In the genomic region with DNA sequence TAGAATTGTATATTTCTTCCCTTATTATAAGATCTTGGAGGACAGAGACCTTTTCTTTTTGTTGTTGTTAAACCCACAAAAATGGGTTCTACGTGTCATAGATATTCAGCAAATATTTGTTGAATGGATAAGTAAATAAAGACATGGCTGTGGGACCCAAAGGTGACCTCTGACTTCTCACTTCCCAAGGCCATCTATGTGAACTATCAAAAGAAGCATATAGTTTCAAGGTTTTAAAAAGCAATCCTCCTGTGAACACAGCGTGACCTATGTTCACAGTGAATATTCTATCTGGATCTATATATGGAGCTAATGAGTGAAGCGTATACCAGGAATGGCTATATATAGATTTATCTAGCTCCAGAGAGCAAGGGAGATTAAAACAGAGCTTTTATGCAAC, we compare ENCODE assay signal across 1 cellular context.
TF ChIP-seq lines count a peak whose summit lies in the region.

No MANE protein-coding gene starts in this region.

TF ChIP-seq in HepG2, 621 proteins besides CTCF, POLR2A, EP300 and RAD21 (continued from another document and continues in another):
- TF ChIP-seq, protein P1, sequence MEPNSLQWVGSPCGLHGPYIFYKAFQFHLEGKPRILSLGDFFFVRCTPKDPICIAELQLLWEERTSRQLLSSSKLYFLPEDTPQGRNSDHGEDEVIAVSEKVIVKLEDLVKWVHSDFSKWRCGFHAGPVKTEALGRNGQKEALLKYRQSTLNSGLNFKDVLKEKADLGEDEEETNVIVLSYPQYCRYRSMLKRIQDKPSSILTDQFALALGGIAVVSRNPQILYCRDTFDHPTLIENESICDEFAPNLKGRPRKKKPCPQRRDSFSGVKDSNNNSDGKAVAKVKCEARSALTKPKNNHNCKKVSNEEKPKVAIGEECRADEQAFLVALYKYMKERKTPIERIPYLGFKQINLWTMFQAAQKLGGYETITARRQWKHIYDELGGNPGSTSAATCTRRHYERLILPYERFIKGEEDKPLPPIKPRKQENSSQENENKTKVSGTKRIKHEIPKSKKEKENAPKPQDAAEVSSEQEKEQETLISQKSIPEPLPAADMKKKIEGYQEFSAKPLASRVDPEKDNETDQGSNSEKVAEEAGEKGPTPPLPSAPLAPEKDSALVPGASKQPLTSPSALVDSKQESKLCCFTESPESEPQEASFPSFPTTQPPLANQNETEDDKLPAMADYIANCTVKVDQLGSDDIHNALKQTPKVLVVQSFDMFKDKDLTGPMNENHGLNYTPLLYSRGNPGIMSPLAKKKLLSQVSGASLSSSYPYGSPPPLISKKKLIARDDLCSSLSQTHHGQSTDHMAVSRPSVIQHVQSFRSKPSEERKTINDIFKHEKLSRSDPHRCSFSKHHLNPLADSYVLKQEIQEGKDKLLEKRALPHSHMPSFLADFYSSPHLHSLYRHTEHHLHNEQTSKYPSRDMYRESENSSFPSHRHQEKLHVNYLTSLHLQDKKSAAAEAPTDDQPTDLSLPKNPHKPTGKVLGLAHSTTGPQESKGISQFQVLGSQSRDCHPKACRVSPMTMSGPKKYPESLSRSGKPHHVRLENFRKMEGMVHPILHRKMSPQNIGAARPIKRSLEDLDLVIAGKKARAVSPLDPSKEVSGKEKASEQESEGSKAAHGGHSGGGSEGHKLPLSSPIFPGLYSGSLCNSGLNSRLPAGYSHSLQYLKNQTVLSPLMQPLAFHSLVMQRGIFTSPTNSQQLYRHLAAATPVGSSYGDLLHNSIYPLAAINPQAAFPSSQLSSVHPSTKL (CRISPR knock-in tag; IDR thresholded peaks at IDR 0.05): peak; percentile 95
- no peak for TF ChIP-seq PHB2 (IDR thresholded peaks at IDR 0.05; ENCODE audit: partially characterized antibody)
- TF ChIP-seq HNF4A (CRISPR knock-in tag; IDR thresholded peaks at IDR 0.05): 0 out of 2 replicates have a peak, but pooled peaks have one; percentile 10
- TF ChIP-seq, protein P2, sequence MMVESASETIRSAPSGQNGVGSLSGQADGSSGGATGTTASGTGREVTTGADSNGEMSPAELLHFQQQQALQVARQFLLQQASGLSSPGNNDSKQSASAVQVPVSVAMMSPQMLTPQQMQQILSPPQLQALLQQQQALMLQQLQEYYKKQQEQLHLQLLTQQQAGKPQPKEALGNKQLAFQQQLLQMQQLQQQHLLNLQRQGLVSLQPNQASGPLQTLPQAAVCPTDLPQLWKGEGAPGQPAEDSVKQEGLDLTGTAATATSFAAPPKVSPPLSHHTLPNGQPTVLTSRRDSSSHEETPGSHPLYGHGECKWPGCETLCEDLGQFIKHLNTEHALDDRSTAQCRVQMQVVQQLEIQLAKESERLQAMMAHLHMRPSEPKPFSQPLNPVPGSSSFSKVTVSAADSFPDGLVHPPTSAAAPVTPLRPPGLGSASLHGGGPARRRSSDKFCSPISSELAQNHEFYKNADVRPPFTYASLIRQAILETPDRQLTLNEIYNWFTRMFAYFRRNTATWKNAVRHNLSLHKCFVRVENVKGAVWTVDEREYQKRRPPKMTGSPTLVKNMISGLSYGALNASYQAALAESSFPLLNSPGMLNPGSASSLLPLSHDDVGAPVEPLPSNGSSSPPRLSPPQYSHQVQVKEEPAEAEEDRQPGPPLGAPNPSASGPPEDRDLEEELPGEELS (CRISPR knock-in tag; IDR thresholded peaks at IDR 0.05): peak; percentile 43; the same call in 1 of the 2 replicates
- no peak for TF ChIP-seq HNF4G (IDR thresholded peaks at IDR 0.05; ENCODE audit: borderline replicate concordance, low read depth, low read length)
- TF ChIP-seq HNF4G (CRISPR knock-in tag; IDR thresholded peaks at IDR 0.05; ENCODE audit: borderline replicate concordance, low read depth): no peak
- TF ChIP-seq ZNF235 (CRISPR knock-in tag; IDR thresholded peaks at IDR 0.05; ENCODE audit: borderline replicate concordance): no peak
- TF ChIP-seq IKZF1 (IDR thresholded peaks at IDR 0.05): no peak
- TF ChIP-seq GATAD2A (CRISPR knock-in tag; IDR thresholded peaks at IDR 0.05): peak; percentile 63
- TF ChIP-seq, protein P3, sequence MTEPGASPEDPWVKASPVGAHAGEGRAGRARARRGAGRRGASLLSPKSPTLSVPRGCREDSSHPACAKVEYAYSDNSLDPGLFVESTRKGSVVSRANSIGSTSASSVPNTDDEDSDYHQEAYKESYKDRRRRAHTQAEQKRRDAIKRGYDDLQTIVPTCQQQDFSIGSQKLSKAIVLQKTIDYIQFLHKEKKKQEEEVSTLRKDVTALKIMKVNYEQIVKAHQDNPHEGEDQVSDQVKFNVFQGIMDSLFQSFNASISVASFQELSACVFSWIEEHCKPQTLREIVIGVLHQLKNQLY (CRISPR knock-in tag; IDR thresholded peaks at IDR 0.05): 0 out of 2 replicates have a peak, but pooled peaks have one; percentile 41
- peak; percentile 98 for TF ChIP-seq NR2F2 (IDR thresholded peaks at IDR 0.05; ENCODE audit: borderline replicate concordance, low read depth)
- TF ChIP-seq PAF1 (CRISPR knock-in tag; IDR thresholded peaks at IDR 0.05): no peak
- TF ChIP-seq ZFP41 (CRISPR knock-in tag; IDR thresholded peaks at IDR 0.05; ENCODE audit: borderline replicate concordance): no peak
- TF ChIP-seq ZFP1 (CRISPR knock-in tag; IDR thresholded peaks at IDR 0.05): no peak
- TF ChIP-seq, protein P4, sequence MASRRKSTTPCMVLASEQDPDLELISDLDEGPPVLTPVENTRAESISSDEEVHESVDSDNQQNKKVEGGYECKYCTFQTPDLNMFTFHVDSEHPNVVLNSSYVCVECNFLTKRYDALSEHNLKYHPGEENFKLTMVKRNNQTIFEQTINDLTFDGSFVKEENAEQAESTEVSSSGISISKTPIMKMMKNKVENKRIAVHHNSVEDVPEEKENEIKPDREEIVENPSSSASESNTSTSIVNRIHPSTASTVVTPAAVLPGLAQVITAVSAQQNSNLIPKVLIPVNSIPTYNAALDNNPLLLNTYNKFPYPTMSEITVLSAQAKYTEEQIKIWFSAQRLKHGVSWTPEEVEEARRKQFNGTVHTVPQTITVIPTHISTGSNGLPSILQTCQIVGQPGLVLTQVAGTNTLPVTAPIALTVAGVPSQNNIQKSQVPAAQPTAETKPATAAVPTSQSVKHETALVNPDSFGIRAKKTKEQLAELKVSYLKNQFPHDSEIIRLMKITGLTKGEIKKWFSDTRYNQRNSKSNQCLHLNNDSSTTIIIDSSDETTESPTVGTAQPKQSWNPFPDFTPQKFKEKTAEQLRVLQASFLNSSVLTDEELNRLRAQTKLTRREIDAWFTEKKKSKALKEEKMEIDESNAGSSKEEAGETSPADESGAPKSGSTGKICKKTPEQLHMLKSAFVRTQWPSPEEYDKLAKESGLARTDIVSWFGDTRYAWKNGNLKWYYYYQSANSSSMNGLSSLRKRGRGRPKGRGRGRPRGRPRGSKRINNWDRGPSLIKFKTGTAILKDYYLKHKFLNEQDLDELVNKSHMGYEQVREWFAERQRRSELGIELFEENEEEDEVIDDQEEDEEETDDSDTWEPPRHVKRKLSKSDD (CRISPR knock-in tag; IDR thresholded peaks at IDR 0.05; ENCODE audit: low read depth): no peak
- TF ChIP-seq NFKB2 (CRISPR knock-in tag; IDR thresholded peaks at IDR 0.05; ENCODE audit: borderline replicate concordance): no peak
- TF ChIP-seq CBFB (CRISPR knock-in tag; IDR thresholded peaks at IDR 0.05): peak; percentile 58; the same call in 1 of the 2 replicates
- TF ChIP-seq ZNF546 (CRISPR knock-in tag; conservative IDR thresholded peaks at IDR 0.05): no peak
- TF ChIP-seq, protein P5, sequence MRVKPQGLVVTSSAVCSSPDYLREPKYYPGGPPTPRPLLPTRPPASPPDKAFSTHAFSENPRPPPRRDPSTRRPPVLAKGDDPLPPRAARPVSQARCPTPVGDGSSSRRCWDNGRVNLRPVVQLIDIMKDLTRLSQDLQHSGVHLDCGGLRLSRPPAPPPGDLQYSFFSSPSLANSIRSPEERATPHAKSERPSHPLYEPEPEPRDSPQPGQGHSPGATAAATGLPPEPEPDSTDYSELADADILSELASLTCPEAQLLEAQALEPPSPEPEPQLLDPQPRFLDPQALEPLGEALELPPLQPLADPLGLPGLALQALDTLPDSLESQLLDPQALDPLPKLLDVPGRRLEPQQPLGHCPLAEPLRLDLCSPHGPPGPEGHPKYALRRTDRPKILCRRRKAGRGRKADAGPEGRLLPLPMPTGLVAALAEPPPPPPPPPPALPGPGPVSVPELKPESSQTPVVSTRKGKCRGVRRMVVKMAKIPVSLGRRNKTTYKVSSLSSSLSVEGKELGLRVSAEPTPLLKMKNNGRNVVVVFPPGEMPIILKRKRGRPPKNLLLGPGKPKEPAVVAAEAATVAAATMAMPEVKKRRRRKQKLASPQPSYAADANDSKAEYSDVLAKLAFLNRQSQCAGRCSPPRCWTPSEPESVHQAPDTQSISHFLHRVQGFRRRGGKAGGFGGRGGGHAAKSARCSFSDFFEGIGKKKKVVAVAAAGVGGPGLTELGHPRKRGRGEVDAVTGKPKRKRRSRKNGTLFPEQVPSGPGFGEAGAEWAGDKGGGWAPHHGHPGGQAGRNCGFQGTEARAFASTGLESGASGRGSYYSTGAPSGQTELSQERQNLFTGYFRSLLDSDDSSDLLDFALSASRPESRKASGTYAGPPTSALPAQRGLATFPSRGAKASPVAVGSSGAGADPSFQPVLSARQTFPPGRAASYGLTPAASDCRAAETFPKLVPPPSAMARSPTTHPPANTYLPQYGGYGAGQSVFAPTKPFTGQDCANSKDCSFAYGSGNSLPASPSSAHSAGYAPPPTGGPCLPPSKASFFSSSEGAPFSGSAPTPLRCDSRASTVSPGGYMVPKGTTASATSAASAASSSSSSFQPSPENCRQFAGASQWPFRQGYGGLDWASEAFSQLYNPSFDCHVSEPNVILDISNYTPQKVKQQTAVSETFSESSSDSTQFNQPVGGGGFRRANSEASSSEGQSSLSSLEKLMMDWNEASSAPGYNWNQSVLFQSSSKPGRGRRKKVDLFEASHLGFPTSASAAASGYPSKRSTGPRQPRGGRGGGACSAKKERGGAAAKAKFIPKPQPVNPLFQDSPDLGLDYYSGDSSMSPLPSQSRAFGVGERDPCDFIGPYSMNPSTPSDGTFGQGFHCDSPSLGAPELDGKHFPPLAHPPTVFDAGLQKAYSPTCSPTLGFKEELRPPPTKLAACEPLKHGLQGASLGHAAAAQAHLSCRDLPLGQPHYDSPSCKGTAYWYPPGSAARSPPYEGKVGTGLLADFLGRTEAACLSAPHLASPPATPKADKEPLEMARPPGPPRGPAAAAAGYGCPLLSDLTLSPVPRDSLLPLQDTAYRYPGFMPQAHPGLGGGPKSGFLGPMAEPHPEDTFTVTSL (CRISPR knock-in tag; IDR thresholded peaks at IDR 0.05; ENCODE audit: borderline replicate concordance): peak; percentile 90; the same call in 1 of the 2 replicates
- no peak for TF ChIP-seq HMGA1 (CRISPR knock-in tag; conservative IDR thresholded peaks at IDR 0.05)
- TF ChIP-seq, protein P6, sequence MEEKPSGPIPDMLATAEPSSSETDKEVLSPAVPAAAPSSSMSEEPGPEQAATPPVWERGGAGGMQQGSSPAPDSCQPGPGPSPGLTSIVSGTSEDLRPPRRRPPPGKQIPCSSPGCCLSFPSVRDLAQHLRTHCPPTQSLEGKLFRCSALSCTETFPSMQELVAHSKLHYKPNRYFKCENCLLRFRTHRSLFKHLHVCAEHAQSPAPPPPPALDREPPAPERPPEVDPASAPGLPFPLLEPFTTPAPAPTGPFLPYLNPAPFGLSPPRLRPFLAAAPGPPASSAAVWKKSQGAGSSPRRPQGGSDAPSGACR (CRISPR knock-in tag; IDR thresholded peaks at IDR 0.05): no peak
- TF ChIP-seq CBX5 (CRISPR knock-in tag; IDR thresholded peaks at IDR 0.05; ENCODE audit: borderline replicate concordance): no peak
- peak; percentile 83 for TF ChIP-seq PPARG (CRISPR knock-in tag; conservative IDR thresholded peaks at IDR 0.05)
- no peak for TF ChIP-seq HDAC6 (IDR thresholded peaks at IDR 0.05; ENCODE audit: low read depth, low read length)
- TF ChIP-seq ZNF878 (CRISPR knock-in tag; IDR thresholded peaks at IDR 0.05): peak; percentile 29; the same call in 1 of the 2 replicates
- no peak for TF ChIP-seq THYN1 (CRISPR knock-in tag; IDR thresholded peaks at IDR 0.05; ENCODE audit: borderline replicate concordance, low read depth)
- no peak for TF ChIP-seq ZZZ3 (CRISPR knock-in tag; IDR thresholded peaks at IDR 0.05; ENCODE audit: borderline replicate concordance)
- no peak for TF ChIP-seq ZNF660 (CRISPR knock-in tag; IDR thresholded peaks at IDR 0.05; ENCODE audit: borderline replicate concordance, low read depth)
- TF ChIP-seq SRSF1 (optimal IDR thresholded peaks at IDR 0.05; ENCODE audit: low read depth, low read length): no peak
- no peak for TF ChIP-seq KDM4B (CRISPR knock-in tag; IDR thresholded peaks at IDR 0.05)
- peak; percentile 78 to 96 for TF ChIP-seq NR2F1 (CRISPR knock-in tag; IDR thresholded peaks at IDR 0.05)
- no peak for TF ChIP-seq GABPB1 (CRISPR knock-in tag; IDR thresholded peaks at IDR 0.05)
- TF ChIP-seq SP1 (IDR thresholded peaks at IDR 0.05): no peak
- TF ChIP-seq SP1 (CRISPR knock-in tag; IDR thresholded peaks at IDR 0.05): no peak
- TF ChIP-seq MED1 (CRISPR knock-in tag; IDR thresholded peaks at IDR 0.05): 0 out of 2 replicates have a peak, but pooled peaks have one; percentile 17
- TF ChIP-seq TBL1XR1 (IDR thresholded peaks at IDR 0.05; ENCODE audit: borderline replicate concordance, low read length, partially characterized antibody): peak; percentile 77
- TF ChIP-seq MLLT10 (CRISPR knock-in tag; IDR thresholded peaks at IDR 0.05): no peak
- TF ChIP-seq, protein P7, sequence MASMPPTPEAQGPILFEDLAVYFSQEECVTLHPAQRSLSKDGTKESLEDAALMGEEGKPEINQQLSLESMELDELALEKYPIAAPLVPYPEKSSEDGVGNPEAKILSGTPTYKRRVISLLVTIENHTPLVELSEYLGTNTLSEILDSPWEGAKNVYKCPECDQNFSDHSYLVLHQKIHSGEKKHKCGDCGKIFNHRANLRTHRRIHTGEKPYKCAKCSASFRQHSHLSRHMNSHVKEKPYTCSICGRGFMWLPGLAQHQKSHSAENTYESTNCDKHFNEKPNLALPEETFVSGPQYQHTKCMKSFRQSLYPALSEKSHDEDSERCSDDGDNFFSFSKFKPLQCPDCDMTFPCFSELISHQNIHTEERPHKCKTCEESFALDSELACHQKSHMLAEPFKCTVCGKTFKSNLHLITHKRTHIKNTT (CRISPR knock-in tag; IDR thresholded peaks at IDR 0.05): no peak
- TF ChIP-seq ISL2 (CRISPR knock-in tag; IDR thresholded peaks at IDR 0.05): 0 out of 2 replicates have a peak, but pooled peaks have one; percentile 21
- no peak for TF ChIP-seq RNF2 (conservative IDR thresholded peaks at IDR 0.05; ENCODE audit: low read depth)
- no peak for TF ChIP-seq SUZ12 (IDR thresholded peaks at IDR 0.05; ENCODE audit: low read depth, low read length)
- TF ChIP-seq IRF2 (CRISPR knock-in tag; IDR thresholded peaks at IDR 0.05): no peak
- TF ChIP-seq RFXANK (CRISPR knock-in tag; IDR thresholded peaks at IDR 0.05): no peak
- TF ChIP-seq FOXM1 (CRISPR knock-in tag; IDR thresholded peaks at IDR 0.05): no peak
- TF ChIP-seq, protein P8, sequence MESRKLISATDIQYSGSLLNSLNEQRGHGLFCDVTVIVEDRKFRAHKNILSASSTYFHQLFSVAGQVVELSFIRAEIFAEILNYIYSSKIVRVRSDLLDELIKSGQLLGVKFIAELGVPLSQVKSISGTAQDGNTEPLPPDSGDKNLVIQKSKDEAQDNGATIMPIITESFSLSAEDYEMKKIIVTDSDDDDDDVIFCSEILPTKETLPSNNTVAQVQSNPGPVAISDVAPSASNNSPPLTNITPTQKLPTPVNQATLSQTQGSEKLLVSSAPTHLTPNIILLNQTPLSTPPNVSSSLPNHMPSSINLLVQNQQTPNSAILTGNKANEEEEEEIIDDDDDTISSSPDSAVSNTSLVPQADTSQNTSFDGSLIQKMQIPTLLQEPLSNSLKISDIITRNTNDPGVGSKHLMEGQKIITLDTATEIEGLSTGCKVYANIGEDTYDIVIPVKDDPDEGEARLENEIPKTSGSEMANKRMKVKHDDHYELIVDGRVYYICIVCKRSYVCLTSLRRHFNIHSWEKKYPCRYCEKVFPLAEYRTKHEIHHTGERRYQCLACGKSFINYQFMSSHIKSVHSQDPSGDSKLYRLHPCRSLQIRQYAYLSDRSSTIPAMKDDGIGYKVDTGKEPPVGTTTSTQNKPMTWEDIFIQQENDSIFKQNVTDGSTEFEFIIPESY (CRISPR knock-in tag; IDR thresholded peaks at IDR 0.05): no peak
- no peak for TF ChIP-seq ATRX (CRISPR knock-in tag; IDR thresholded peaks at IDR 0.05; ENCODE audit: borderline replicate concordance)
